ENCODE assay signal across 13 cellular contexts in the genomic region with DNA sequence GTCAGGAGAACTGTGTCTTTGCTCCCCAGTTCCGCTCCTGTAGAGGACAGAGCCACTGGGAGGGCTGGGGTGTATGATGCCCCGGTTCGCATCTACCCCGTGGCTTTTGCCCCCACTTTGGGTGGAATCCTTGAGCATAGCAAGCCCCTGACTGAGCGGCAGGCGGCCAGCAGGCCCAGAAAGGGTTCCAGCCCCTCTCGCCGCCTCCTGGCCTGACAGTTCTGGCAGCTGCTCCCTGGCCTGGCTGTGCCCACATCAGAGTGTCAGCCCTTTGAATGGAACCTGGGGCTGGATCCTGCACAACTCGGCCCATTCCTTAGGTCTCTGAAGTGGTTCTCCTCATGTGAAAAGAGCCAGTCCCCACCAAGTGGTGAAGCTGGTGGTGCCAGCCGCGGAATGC.
DNase-seq lines count a peak whose midpoint lies in the region; ATAC-seq, FAIRE-seq and TF ChIP-seq lines count a peak whose summit lies in the region.
"Had no signal": no experiment of that assay in that cellular context is flagged by ENCODE, and none has a peak within 500 bp of the region (broad histone marks: within the 10 kb centered on the region; RNA-seq: fewer than 3 reads in every experiment).

No MANE protein-coding gene starts in this region.

- TF ChIP-seq CTCF in heart left ventricle (IDR thresholded peaks at IDR 0.05) (no peak), ascending aorta (IDR thresholded peaks at IDR 0.05) (no peak), CD14-positive monocyte (IDR thresholded peaks at IDR 0.05) (no peak)

- H3K27me3 Mint-ChIP-seq in naive B cell (no peaks in the 10 kb centered on the region), CD14-positive monocyte (ENCODE audit: low read depth in 3 of 3) (peaks cover 8 to 42% (median 28%) of the 10 kb centered on the region in 3 donors)

- H3K4me1 ChIP-seq in heart left ventricle: peaks cover 9 to 87% (median 60%) of the 10 kb centered on the region in 12 donors
- H3K4me1 ChIP-seq in ascending aorta: peaks cover 44 to 88% of the 10 kb centered on the region in 2 donors
- H3K4me1 ChIP-seq in SJCRH30: peaks cover 61% of the 10 kb centered on the region

- H3K27ac Mint-ChIP-seq in naive B cell: peak overlapping the region; percentile 80 to 93 (median 88)
- no peak overlapping the region for H3K27ac Mint-ChIP-seq in CD14-positive monocyte
- H3K27ac Mint-ChIP-seq: GM23338 had no signal

- H3K9me3 ChIP-seq in heart left ventricle: no peaks in the 10 kb centered on the region
- no peaks in the 10 kb centered on the region for H3K9me3 ChIP-seq in ascending aorta
- no peaks in the 10 kb centered on the region for H3K9me3 ChIP-seq in SJCRH30 (replicated peaks)
- H3K9me3 ChIP-seq: SK-N-SH had no signal

- H3K27ac ChIP-seq in heart left ventricle (peak overlapping the region in 8 of 12 donors; percentile 4 to 59 (median 37)), ascending aorta (peak overlapping the region; percentile 86 to 95), SJCRH30 (no peak overlapping the region)
- H3K27ac ChIP-seq: WERI-Rb-1 had no signal

- TF ChIP-seq POLR2A in heart left ventricle (IDR thresholded peaks at IDR 0.05): no peak
- no peak for TF ChIP-seq POLR2A in H54 (IDR thresholded peaks at IDR 0.05; ENCODE audit: low read depth, low read length)

- FAIRE-seq in H54 (lab: Jason Lieb, UNC): no peak

- no peak for ATAC-seq in heart left ventricle
- no peak for ATAC-seq in naive B cell (ENCODE audit: low read depth in 2 of 2)
- no peak for ATAC-seq in GM21786 (IDR thresholded peaks at IDR 0.05; ENCODE audit: unreplicated experiment)
- ATAC-seq: GM23338 had no signal

- intact Hi-C loops in heart left ventricle (cut with DNase I) (no loop called here), cardiac septum (cut with DNase I) (no loop called here), ascending aorta (cut with DNase I) (loop anchor here (2.0 kb wide), 2 partner anchors 61 to 127 kb away; no protein-coding TSS in a partner anchor), CD14-positive monocyte (cut with micrococcal nuclease) (no loop called here)

- H3K27me3 ChIP-seq in heart left ventricle: no peaks in the 10 kb centered on the region
- no peaks in the 10 kb centered on the region for H3K27me3 ChIP-seq in ascending aorta
- H3K27me3 ChIP-seq in SJCRH30: no peaks in the 10 kb centered on the region

- peaks cover 0 to 16% of the 10 kb centered on the region in 2 donors for H3K36me3 Mint-ChIP-seq in naive B cell
- H3K36me3 Mint-ChIP-seq in CD14-positive monocyte: peaks cover 0 to 3% of the 10 kb centered on the region in 2 donors

- WGBS in heart left ventricle, 4 donors: 78 to 88% (median 80%) methylated on average over 6 to 11 of the region's 11 CpGs

- DNase-seq in heart left ventricle (peak in 1 of 5 donors; percentile 42), cardiac septum (ENCODE audit: low spot score) (no peak), ascending aorta (ENCODE audit: low spot score in 2 of 2) (no peak), naive B cell (no peak), H54 (ENCODE audit: insufficient read length, low spot score) (no peak), SJCRH30 (no peak), CD14-positive monocyte (ENCODE audit: low spot score) (no peak)
- DNase-seq: DMS 273 treated with DMSO at 0.1 percent for 48 hours, NCI-H1092, SK-N-SH, WERI-Rb-1 had no signal

- H3K36me3 ChIP-seq in heart left ventricle: no peaks in the 10 kb centered on the region
- H3K36me3 ChIP-seq in ascending aorta: no peaks in the 10 kb centered on the region
- no peaks in the 10 kb centered on the region for H3K36me3 ChIP-seq in SJCRH30
- H3K36me3 ChIP-seq: WERI-Rb-1 had no signal

- H3K4me1 Mint-ChIP-seq in naive B cell: peaks cover 80 to 95% (median 93%) of the 10 kb centered on the region in 3 donors
- H3K4me1 Mint-ChIP-seq in CD14-positive monocyte: peaks cover 34% of the 10 kb centered on the region

- H3K9me3 Mint-ChIP-seq in naive B cell: peaks cover 0 to 7% (median 0%) of the 10 kb centered on the region in 7 donors
- H3K9me3 Mint-ChIP-seq in CD14-positive monocyte: peaks cover 0 to 6% (median 2%) of the 10 kb centered on the region in 7 donors

- H3K4me3 Mint-ChIP-seq in naive B cell (peak overlapping the region in 7 of 8 donors; percentile 5 to 71 (median 34)), CD14-positive monocyte (no peak overlapping the region)
- H3K4me3 Mint-ChIP-seq: GM23338 had no signal

- H3K4me3 ChIP-seq in heart left ventricle: no peak overlapping the region
- H3K4me3 ChIP-seq in ascending aorta: peak overlapping the region in 1 of 2 donors; percentile 5
- H3K4me3 ChIP-seq in SJCRH30: no peak overlapping the region
- H3K4me3 ChIP-seq: GM23338 had no signal

Comparison
In these comparisons a context has a peak if more than half of its experiments do, and no peak if none do; other contexts are left out.
1. H3K27ac Mint-ChIP-seq: peak in naive B cell (6 of 6); none in CD14-positive monocyte (0 of 7).
2. H3K4me3 Mint-ChIP-seq: peak in naive B cell (7 of 8); none in CD14-positive monocyte (0 of 2).